11 cellular contexts compared by ENCODE assay signal in genomic region chr22:35306350-35306967, GRCh38. TPM values are rescaled to one million over a fixed set of nuclear protein-coding genes. Genes with fewer than 3 reads are reported as not detected.
DNase-seq lines count a peak whose midpoint lies in the region; ATAC-seq and TF ChIP-seq lines count a peak whose summit lies in the region.
"Had no signal": no experiment of that assay in that cellular context is flagged by ENCODE, and none has a peak within 500 bp of the region (broad histone marks: within the 10 kb centered on the region; RNA-seq: fewer than 3 reads in every experiment).

No MANE protein-coding gene starts in this region.

- peak; percentile 28 for ATAC-seq in activated CD8-positive, alpha-beta T cell treated with anti-CD3 and anti-CD28 coated beads for 36 hours
- no peak for ATAC-seq in activated CD8-positive, alpha-beta T cell treated with anti-CD3 and anti-CD28 coated beads, Interleukin-2, amount 10 ng/mL, durations not matched to agents 7 days and 5 days
- peak; percentile 56 to 75 (median 68) for ATAC-seq in T-cell (replicated peaks in 1 of 4)

- no peak for TF ChIP-seq CTCF in activated CD8-positive, alpha-beta T cell treated with anti-CD3 and anti-CD28 coated beads for 36 hours (IDR thresholded peaks at IDR 0.05)

- H3K27ac Mint-ChIP-seq in activated CD8-positive, alpha-beta T cell treated with anti-CD3 and anti-CD28 coated beads for 36 hours, result peak overlapping the region; percentile 39
- no peak overlapping the region for H3K27ac Mint-ChIP-seq in activated CD8-positive, alpha-beta T cell treated with anti-CD3 and anti-CD28 coated beads, Interleukin-2, amount 10 ng/mL, durations not matched to agents 7 days and 5 days
- peak overlapping the region; percentile 88 for H3K27ac Mint-ChIP-seq in T-cell
- no peak overlapping the region for H3K27ac Mint-ChIP-seq in activated T-helper 1 cell treated with anti-CD3 and anti-CD28 coated beads, Interleukin-12 subunit alpha, Interleukin-12 subunit beta, Interleukin-2, Interleukin-4 antibody, amounts not matched to agents 30 ng/mL and 10 ng/mL and 1 ng/mL, durations not matched to agents 14 hours and 24 hours and 36 hours

- no peak overlapping the region for H3K4me3 ChIP-seq in skeletal muscle satellite cell (ENCODE audit: low read length)

- CTCF ChIA-PET in activated CD8-positive, alpha-beta T cell treated with anti-CD3 and anti-CD28 coated beads for 36 hours (lab: Charles Lee), result interaction anchor here (0.7 to 1.8 kb wide), 6 partner anchors 9 to 759 kb away, joined by 3 to 8 read pairs (median 4); no protein-coding TSS in a partner anchor
- CTCF ChIA-PET in activated CD8-positive, alpha-beta T cell treated with anti-CD3 and anti-CD28 coated beads, Interleukin-2, amount 10 ng/mL, durations not matched to agents 7 days and 5 days (lab: Charles Lee), result interaction anchor here (1.2 to 1.3 kb wide), 2 partner anchors 22 to 31 kb away, joined by 3 read pairs; no protein-coding TSS in a partner anchor
- CTCF ChIA-PET in T-cell (lab: Charles Lee), result interaction anchor here in 1 of 2 donors (0.9 kb wide), 1 partner anchor 48 kb away, joined by 4 read pairs; no protein-coding TSS in a partner anchor

- peak overlapping the region; percentile 6 for H3K4me2 ChIP-seq in skeletal muscle satellite cell (ENCODE audit: low read length)

- intact Hi-C loops in activated CD8-positive, alpha-beta T cell treated with anti-CD3 and anti-CD28 coated beads for 36 hours (cut with micrococcal nuclease), result no loop called here
- intact Hi-C loops in activated T-helper 1 cell treated with anti-CD3 and anti-CD28 coated beads, Interleukin-12 subunit alpha, Interleukin-12 subunit beta, Interleukin-2, Interleukin-4 antibody, amounts not matched to agents 30 ng/mL and 10 ng/mL and 1 ng/mL, durations not matched to agents 14 hours and 24 hours and 36 hours (cut with micrococcal nuclease), result no loop called here

- H3K9ac ChIP-seq in skeletal muscle satellite cell (ENCODE audit: low read depth, low read length), result peak overlapping the region; percentile 2

- no peaks in the 10 kb centered on the region for H3K36me3 ChIP-seq in skeletal muscle satellite cell (ENCODE audit: insufficient read depth, low read length)

- H3K4me3 Mint-ChIP-seq in activated CD8-positive, alpha-beta T cell treated with anti-CD3 and anti-CD28 coated beads for 36 hours, result no peak overlapping the region
- H3K4me3 Mint-ChIP-seq in activated CD8-positive, alpha-beta T cell treated with anti-CD3 and anti-CD28 coated beads, Interleukin-2, amount 10 ng/mL, durations not matched to agents 7 days and 5 days, result no peak overlapping the region
- peak overlapping the region; percentile 17 to 70 (median 25) for H3K4me3 Mint-ChIP-seq in T-cell
- no peak overlapping the region for H3K4me3 Mint-ChIP-seq in activated T-helper 1 cell treated with anti-CD3 and anti-CD28 coated beads, Interleukin-12 subunit alpha, Interleukin-12 subunit beta, Interleukin-2, Interleukin-4 antibody, amounts not matched to agents 30 ng/mL and 10 ng/mL and 1 ng/mL, durations not matched to agents 14 hours and 24 hours and 36 hours

- peaks cover 68% of the 10 kb centered on the region for H3K4me1 Mint-ChIP-seq in activated CD8-positive, alpha-beta T cell treated with anti-CD3 and anti-CD28 coated beads for 36 hours (ENCODE audit: low read depth)
- peaks cover 62% of the 10 kb centered on the region for H3K4me1 Mint-ChIP-seq in activated CD8-positive, alpha-beta T cell treated with anti-CD3 and anti-CD28 coated beads, Interleukin-2, amount 10 ng/mL, durations not matched to agents 7 days and 5 days (ENCODE audit: low read depth)
- peaks cover 80 to 88% (median 86%) of the 10 kb centered on the region in 3 donors for H3K4me1 Mint-ChIP-seq in T-cell
- peaks cover 56% of the 10 kb centered on the region for H3K4me1 Mint-ChIP-seq in activated T-helper 1 cell treated with anti-CD3 and anti-CD28 coated beads, Interleukin-12 subunit alpha, Interleukin-12 subunit beta, Interleukin-2, Interleukin-4 antibody, amounts not matched to agents 30 ng/mL and 10 ng/mL and 1 ng/mL, durations not matched to agents 14 hours and 24 hours and 36 hours (ENCODE audit: low read depth)

- H3K9me3 Mint-ChIP-seq in activated CD8-positive, alpha-beta T cell treated with anti-CD3 and anti-CD28 coated beads for 36 hours, result no peaks in the 10 kb centered on the region
- H3K9me3 Mint-ChIP-seq in activated CD8-positive, alpha-beta T cell treated with anti-CD3 and anti-CD28 coated beads, Interleukin-2, amount 10 ng/mL, durations not matched to agents 7 days and 5 days (ENCODE audit: insufficient read depth), result no peaks in the 10 kb centered on the region
- H3K9me3 Mint-ChIP-seq in T-cell, result no peaks in the 10 kb centered on the region
- H3K9me3 Mint-ChIP-seq in activated T-helper 1 cell treated with anti-CD3 and anti-CD28 coated beads, Interleukin-12 subunit alpha, Interleukin-12 subunit beta, Interleukin-2, Interleukin-4 antibody, amounts not matched to agents 30 ng/mL and 10 ng/mL and 1 ng/mL, durations not matched to agents 14 hours and 24 hours and 36 hours, result no peaks in the 10 kb centered on the region

- POLR2A ChIA-PET in activated CD8-positive, alpha-beta T cell treated with anti-CD3 and anti-CD28 coated beads for 36 hours (lab: Charles Lee), result interaction anchor here (0.7 to 1.3 kb wide), 4 partner anchors 9 to 49 kb away, joined by 3 to 6 read pairs (median 3); partner anchors contain the start of gene HMGXB4
- POLR2A ChIA-PET in activated CD8-positive, alpha-beta T cell treated with anti-CD3 and anti-CD28 coated beads, Interleukin-2, amount 10 ng/mL, durations not matched to agents 7 days and 5 days (lab: Charles Lee), result interaction anchor here (0.7 to 1.6 kb wide), 4 partner anchors 22 to 342 kb away, joined by 3 to 5 read pairs (median 4); partner anchors contain the start of gene APOL6
- POLR2A ChIA-PET in T-cell (lab: Charles Lee), result no interaction called here

- no peaks in the 10 kb centered on the region for H3K36me3 Mint-ChIP-seq in activated CD8-positive, alpha-beta T cell treated with anti-CD3 and anti-CD28 coated beads for 36 hours (ENCODE audit: low read depth)
- peaks cover 3% of the 10 kb centered on the region for H3K36me3 Mint-ChIP-seq in activated CD8-positive, alpha-beta T cell treated with anti-CD3 and anti-CD28 coated beads, Interleukin-2, amount 10 ng/mL, durations not matched to agents 7 days and 5 days (ENCODE audit: low read depth)
- H3K36me3 Mint-ChIP-seq in T-cell, result peaks cover 14% of the 10 kb centered on the region
- peaks cover 8% of the 10 kb centered on the region for H3K36me3 Mint-ChIP-seq in activated T-helper 1 cell treated with anti-CD3 and anti-CD28 coated beads, Interleukin-12 subunit alpha, Interleukin-12 subunit beta, Interleukin-2, Interleukin-4 antibody, amounts not matched to agents 30 ng/mL and 10 ng/mL and 1 ng/mL, durations not matched to agents 14 hours and 24 hours and 36 hours (ENCODE audit: low read depth)

- no peak for DNase-seq in activated CD8-positive, alpha-beta T cell treated with anti-CD3 and anti-CD28 coated beads for 36 hours
- no peak for DNase-seq in activated CD8-positive, alpha-beta T cell treated with anti-CD3 and anti-CD28 coated beads, Interleukin-2, amount 10 ng/mL, durations not matched to agents 7 days and 5 days
- DNase-seq in T-cell (peak in 2 of 34 experiments; percentile 13 to 22), iris pigment epithelial cell (ENCODE audit: low read depth) (peak; percentile 29), NCI-H524 (lab: John Stamatoyannopoulos, UW) (no peak), H4 (ENCODE audit: low spot score) (no peak)
- DNase-seq in activated T-helper 1 cell treated with anti-CD3 and anti-CD28 coated beads, Interleukin-12 subunit alpha, Interleukin-12 subunit beta, Interleukin-2, Interleukin-4 antibody, amounts not matched to agents 30 ng/mL and 10 ng/mL and 1 ng/mL, durations not matched to agents 14 hours and 24 hours and 36 hours (ENCODE audit: low spot score), result no peak
- DNase-seq: glutamatergic neuron, NCI-H446 treated with DMSO at 0.1 percent for 48 hours, SW 1271 had no signal

- H3K9me3 ChIP-seq in skeletal muscle satellite cell (replicated peaks; ENCODE audit: low read length), result no peaks in the 10 kb centered on the region

- no peaks in the 10 kb centered on the region for H3K27me3 Mint-ChIP-seq in activated CD8-positive, alpha-beta T cell treated with anti-CD3 and anti-CD28 coated beads for 36 hours
- no peaks in the 10 kb centered on the region for H3K27me3 Mint-ChIP-seq in activated CD8-positive, alpha-beta T cell treated with anti-CD3 and anti-CD28 coated beads, Interleukin-2, amount 10 ng/mL, durations not matched to agents 7 days and 5 days (ENCODE audit: low read depth)
- no peaks in the 10 kb centered on the region for H3K27me3 Mint-ChIP-seq in T-cell
- H3K27me3 Mint-ChIP-seq in activated T-helper 1 cell treated with anti-CD3 and anti-CD28 coated beads, Interleukin-12 subunit alpha, Interleukin-12 subunit beta, Interleukin-2, Interleukin-4 antibody, amounts not matched to agents 30 ng/mL and 10 ng/mL and 1 ng/mL, durations not matched to agents 14 hours and 24 hours and 36 hours (ENCODE audit: insufficient read depth), result peaks cover 2% of the 10 kb centered on the region

- peaks cover 25% of the 10 kb centered on the region for H3K4me1 ChIP-seq in skeletal muscle satellite cell (ENCODE audit: control insufficient read depth, insufficient read depth, low read length)

- no peaks in the 10 kb centered on the region for H3K27me3 ChIP-seq in skeletal muscle satellite cell (ENCODE audit: control insufficient read depth, insufficient read depth, low read length)

RNA-seq across cellular contexts. Expression of gene TOM1, which starts 6.8 kb away (rescaled TPM):
- 10 to 100 TPM; 16.2 to 20.0 TPM for total RNA-seq in activated CD8-positive, alpha-beta T cell treated with anti-CD3 and anti-CD28 coated beads for 36 hours
- total RNA-seq in activated CD8-positive, alpha-beta T cell treated with anti-CD3 and anti-CD28 coated beads, Interleukin-2, amount 10 ng/mL, durations not matched to agents 7 days and 5 days, result 10 to 100 TPM; 17.8 to 22.3 TPM
- 100 to 1,000 TPM in 2 of 5 donors, 10 to 100 TPM in 3; 55.9 to 152 (median 68.3) TPM for total RNA-seq in T-cell
- 33.0 and 38.0 TPM in 2 replicates for total RNA-seq in skeletal muscle satellite cell (2012; rRNA removed)
- total RNA-seq in activated T-helper 1 cell treated with anti-CD3 and anti-CD28 coated beads, Interleukin-12 subunit alpha, Interleukin-12 subunit beta, Interleukin-2, Interleukin-4 antibody, amounts not matched to agents 30 ng/mL and 10 ng/mL and 1 ng/mL, durations not matched to agents 14 hours and 24 hours and 36 hours, result 16.8 and 19.0 TPM in 2 replicates
- 29.8 and 49.1 TPM in 2 replicates for total RNA-seq in H4 (2014; rRNA removed; shearing (Covaris generic))

RNA-seq across cellular contexts. Expression of gene HMGXB4, which starts 49.2 kb away (rescaled TPM):
- total RNA-seq in activated CD8-positive, alpha-beta T cell treated with anti-CD3 and anti-CD28 coated beads for 36 hours, result 10 to 100 TPM; 33.7 to 38.2 TPM
- 10 to 100 TPM; 34.0 to 36.0 TPM for total RNA-seq in activated CD8-positive, alpha-beta T cell treated with anti-CD3 and anti-CD28 coated beads, Interleukin-2, amount 10 ng/mL, durations not matched to agents 7 days and 5 days
- 10 to 100 TPM; 20.5 to 39.2 (median 21.1) TPM for total RNA-seq in T-cell
- 11.6 and 16.2 TPM in 2 replicates for total RNA-seq in skeletal muscle satellite cell (2012; rRNA removed)
- total RNA-seq in activated T-helper 1 cell treated with anti-CD3 and anti-CD28 coated beads, Interleukin-12 subunit alpha, Interleukin-12 subunit beta, Interleukin-2, Interleukin-4 antibody, amounts not matched to agents 30 ng/mL and 10 ng/mL and 1 ng/mL, durations not matched to agents 14 hours and 24 hours and 36 hours, result 45.7 and 47.9 TPM in 2 replicates
- total RNA-seq in H4 (2014; rRNA removed; shearing (Covaris generic)), result 3.3 and 10.2 TPM in 2 replicates

Comparison
In these comparisons a context has a peak if more than half of its experiments do, and no peak if none do; other contexts are left out.
1. H3K27ac Mint-ChIP-seq: peak in activated CD8-positive, alpha-beta T cell treated with anti-CD3 and anti-CD28 coated beads for 36 hours (single experiment) and T-cell (2 of 2); none in activated CD8-positive, alpha-beta T cell treated with anti-CD3 and anti-CD28 coated beads, Interleukin-2, amount 10 ng/mL, durations not matched to agents 7 days and 5 days (single experiment) and activated T-helper 1 cell treated with anti-CD3 and anti-CD28 coated beads, Interleukin-12 subunit alpha, Interleukin-12 subunit beta, Interleukin-2, Interleukin-4 antibody, amounts not matched to agents 30 ng/mL and 10 ng/mL and 1 ng/mL, durations not matched to agents 14 hours and 24 hours and 36 hours (single experiment).
2. H3K4me3 Mint-ChIP-seq: peak in T-cell (3 of 3); none in activated CD8-positive, alpha-beta T cell treated with anti-CD3 and anti-CD28 coated beads for 36 hours (single experiment), activated CD8-positive, alpha-beta T cell treated with anti-CD3 and anti-CD28 coated beads, Interleukin-2, amount 10 ng/mL, durations not matched to agents 7 days and 5 days (single experiment) and activated T-helper 1 cell treated with anti-CD3 and anti-CD28 coated beads, Interleukin-12 subunit alpha, Interleukin-12 subunit beta, Interleukin-2, Interleukin-4 antibody, amounts not matched to agents 30 ng/mL and 10 ng/mL and 1 ng/mL, durations not matched to agents 14 hours and 24 hours and 36 hours (single experiment).
3. POLR2A ChIA-PET loops: an anchor here in activated CD8-positive, alpha-beta T cell treated with anti-CD3 and anti-CD28 coated beads for 36 hours (0.7 to 1.3 kb wide) and activated CD8-positive, alpha-beta T cell treated with anti-CD3 and anti-CD28 coated beads, Interleukin-2, amount 10 ng/mL, durations not matched to agents 7 days and 5 days (0.7 to 1.6 kb wide); none called in T-cell.